ENCODE assay signal across 7 cellular contexts in genomic region chr18:50280707-50281294, GRCh38. TPM values are rescaled to one million over a fixed set of nuclear protein-coding genes. Genes with fewer than 3 reads are reported as not detected.
DNase-seq lines count a peak whose midpoint lies in the region.

No MANE protein-coding gene starts in this region.

- H3K9ac ChIP-seq in HUES6 (ENCODE audit: low read length) (peak overlapping the region; percentile 90), stomach smooth muscle (ENCODE audit: low read length in 2 of 2) (peak overlapping the region; percentile 95 to 99)

- no peaks in the 10 kb centered on the region for H3K9me3 Mint-ChIP-seq in activated naive CD8-positive, alpha-beta T cell treated with anti-CD3 and anti-CD28 coated beads for 36 hours
- H3K9me3 Mint-ChIP-seq in immature natural killer cell = no peaks in the 10 kb centered on the region

- H3K4me1 ChIP-seq in HUES6 (ENCODE audit: control insufficient read depth, insufficient read depth, low read length) (peaks cover 7% of the 10 kb centered on the region), stomach smooth muscle (ENCODE audit: control insufficient read depth, insufficient read depth, low read length) (peaks cover 25% of the 10 kb centered on the region)

- H3K4me3 Mint-ChIP-seq in activated naive CD8-positive, alpha-beta T cell treated with anti-CD3 and anti-CD28 coated beads for 36 hours = peak overlapping the region; percentile 90
- H3K4me3 Mint-ChIP-seq in immature natural killer cell = peak overlapping the region; percentile 95 to 98 (median 97)

- no peak for DNase-seq in activated naive CD8-positive, alpha-beta T cell treated with anti-CD3 and anti-CD28 coated beads for 36 hours
- no peak for DNase-seq in immature natural killer cell
- no peak for DNase-seq in AG20443 (ENCODE audit: low spot score)
- DNase-seq in SIG-M5 treated with dmso at 0.1 percent for 504 hours (lab: John Stamatoyannopoulos, UW; ENCODE audit: unreplicated experiment) = no peak
- no peak for DNase-seq in HuH-7 (ENCODE audit: low spot score)

- H3K36me3 ChIP-seq in HUES6 (ENCODE audit: control insufficient read depth, insufficient read depth, low read length) (peaks cover 72% of the 10 kb centered on the region), stomach smooth muscle (ENCODE audit: control insufficient read depth in 2 of 2, insufficient read depth in 2 of 2, low read length in 2 of 2) (peaks cover 32 to 41% of the 10 kb centered on the region in 2 donors)

- H3K27ac ChIP-seq in HUES6 (ENCODE audit: low read depth, low read length) (no peak overlapping the region), stomach smooth muscle (ENCODE audit: low read length) (peak overlapping the region; percentile 87)

- H3K4me3 ChIP-seq in HUES6 (ENCODE audit: low read depth, low read length) (peak overlapping the region; percentile 97), stomach smooth muscle (ENCODE audit: low read length in 2 of 2) (peak overlapping the region; percentile 80 to 100)

- H3K36me3 Mint-ChIP-seq in activated naive CD8-positive, alpha-beta T cell treated with anti-CD3 and anti-CD28 coated beads for 36 hours = peaks cover 52% of the 10 kb centered on the region
- peaks cover 17 to 44% (median 19%) of the 10 kb centered on the region in 3 donors for H3K36me3 Mint-ChIP-seq in immature natural killer cell

- peak overlapping the region; percentile 97 for H3K27ac Mint-ChIP-seq in activated naive CD8-positive, alpha-beta T cell treated with anti-CD3 and anti-CD28 coated beads for 36 hours
- H3K27ac Mint-ChIP-seq in immature natural killer cell = peak overlapping the region; percentile 83 to 97 (median 94)

- no peaks in the 10 kb centered on the region for H3K27me3 Mint-ChIP-seq in activated naive CD8-positive, alpha-beta T cell treated with anti-CD3 and anti-CD28 coated beads for 36 hours
- H3K27me3 Mint-ChIP-seq in immature natural killer cell (ENCODE audit: low read depth in 3 of 3) = peaks cover 10 to 18% (median 13%) of the 10 kb centered on the region in 3 donors

- H3K27me3 ChIP-seq in HUES6 (ENCODE audit: control insufficient read depth, insufficient read depth, low read length) (no peaks in the 10 kb centered on the region), stomach smooth muscle (ENCODE audit: control insufficient read depth in 1 of 2, insufficient read depth in 2 of 2, low read length in 2 of 2) (no peaks in the 10 kb centered on the region)

- peaks cover 26% of the 10 kb centered on the region for H3K4me1 Mint-ChIP-seq in activated naive CD8-positive, alpha-beta T cell treated with anti-CD3 and anti-CD28 coated beads for 36 hours
- peaks cover 35 to 39% of the 10 kb centered on the region in 2 donors for H3K4me1 Mint-ChIP-seq in immature natural killer cell

- no peaks in the 10 kb centered on the region for H3K9me3 ChIP-seq in HUES6 (ENCODE audit: control insufficient read depth, insufficient read depth, low read depth, low read length)
- no peaks in the 10 kb centered on the region for H3K9me3 ChIP-seq in stomach smooth muscle (ENCODE audit: control insufficient read depth in 2 of 2, low read length in 2 of 2)

RNA-seq across cellular contexts. Expression of gene MBD1, which starts 0.5 kb away (rescaled TPM):
- 10 to 100 TPM; 65.6 to 69.9 TPM for total RNA-seq in activated naive CD8-positive, alpha-beta T cell treated with anti-CD3 and anti-CD28 coated beads for 36 hours
- 10 to 100 TPM; 18.7 to 41.4 (median 21.6) TPM for polyA plus RNA-seq in immature natural killer cell

RNA-seq across cellular contexts. Expression of gene CXXC1, which starts 6.7 kb away (rescaled TPM):
- 10 to 100 TPM; 97.0 to 97.2 TPM for total RNA-seq in activated naive CD8-positive, alpha-beta T cell treated with anti-CD3 and anti-CD28 coated beads for 36 hours
- polyA plus RNA-seq in immature natural killer cell = 10 to 100 TPM; 37.5 to 71.3 (median 52.0) TPM

RNA-seq across cellular contexts. Expression of gene CFAP53, which starts 14.5 kb away (rescaled TPM):
- under 1 TPM; 0.14 to 0.54 TPM for total RNA-seq in activated naive CD8-positive, alpha-beta T cell treated with anti-CD3 and anti-CD28 coated beads for 36 hours
- under 1 TPM in 2 of 3 donors, not detected in 1; 0.17 to 0.34 TPM for polyA plus RNA-seq in immature natural killer cell
